Comparison of ENCODE assay signal across 17 cellular contexts in the genomic region with DNA sequence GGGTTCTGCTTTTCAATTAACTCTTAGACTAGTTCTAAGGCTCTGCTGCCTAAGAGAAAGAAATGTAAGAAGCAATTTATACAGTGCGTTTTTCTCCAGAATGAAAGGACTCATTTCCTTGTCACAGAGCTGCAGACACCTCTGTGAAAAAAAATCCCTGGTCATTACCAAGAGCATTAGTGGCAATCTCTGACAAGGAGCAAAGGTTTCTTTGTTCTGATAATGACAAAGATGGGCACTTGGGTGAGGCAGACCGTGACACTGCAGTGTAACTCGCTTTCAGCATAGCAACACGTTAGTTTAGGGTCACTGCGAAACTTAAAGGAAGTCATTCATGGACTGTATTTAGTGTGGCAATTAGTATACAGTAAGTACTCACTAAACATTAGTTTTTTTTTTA.
DNase-seq lines count a peak whose midpoint lies in the region; ATAC-seq and TF ChIP-seq lines count a peak whose summit lies in the region.
"Had no signal": no experiment of that assay in that cellular context is flagged by ENCODE, and none has a peak within 500 bp of the region (broad histone marks: within the 10 kb centered on the region; RNA-seq: fewer than 3 reads in every experiment).

No MANE protein-coding gene starts in this region.

- H3K36me3 ChIP-seq in GM23338 (ENCODE audit: insufficient read depth) (no peaks in the 10 kb centered on the region), mesendoderm (ENCODE audit: control insufficient read depth, insufficient read depth, low read length) (no peaks in the 10 kb centered on the region), GM23248 (ENCODE audit: low read depth) (no peaks in the 10 kb centered on the region)
- H3K36me3 ChIP-seq: Peyer's patch had no signal

- H4K5ac ChIP-seq in mesendoderm (ENCODE audit: low read length) = no peak overlapping the region

- H3K56ac ChIP-seq in mesendoderm (ENCODE audit: low read length) = no peak overlapping the region

- H3K27me3 ChIP-seq in GM23338 (ENCODE audit: insufficient read depth) (no peaks in the 10 kb centered on the region), mesendoderm (ENCODE audit: insufficient read depth, low read length, poor library complexity) (no peaks in the 10 kb centered on the region), GM23248 (replicated peaks; ENCODE audit: insufficient read depth) (no peaks in the 10 kb centered on the region)
- H3K27me3 ChIP-seq: Peyer's patch had no signal

- H3K27me3 Mint-ChIP-seq in GM23338 (ENCODE audit: insufficient read depth, low read depth, poor library complexity) (no peaks in the 10 kb centered on the region), MCF 10A (ENCODE audit: insufficient read depth, unreplicated experiment) (no peaks in the 10 kb centered on the region)
- H3K27me3 Mint-ChIP-seq: B cell; CD4-positive, alpha-beta T cell had no signal

- TF ChIP-seq CTCF in GM23338 (conservative IDR thresholded peaks at IDR 0.05; ENCODE audit: low read depth in 2 of 2) (no peak), MCF 10A (IDR thresholded peaks at IDR 0.05; ENCODE audit: unreplicated experiment) (no peak)

- intact Hi-C loops in MCF 10A (cut with micrococcal nuclease) = no loop called here

- no peaks in the 10 kb centered on the region for H3K9me3 ChIP-seq in GM23248 (ENCODE audit: low read depth)
- H3K9me3 ChIP-seq: Peyer's patch, SK-N-SH had no signal

- H2AK5ac ChIP-seq in mesendoderm (ENCODE audit: low read length) = no peak overlapping the region

- no peak overlapping the region for H3K9ac ChIP-seq in mesendoderm (ENCODE audit: low read length)
- no peak overlapping the region for H3K9ac ChIP-seq in GM23248
- H3K9ac ChIP-seq: SK-N-SH had no signal

- H3K4me2 ChIP-seq in GM23338 = no peak overlapping the region
- no peak overlapping the region for H3K4me2 ChIP-seq in mesendoderm (ENCODE audit: low read length)
- H3K4me2 ChIP-seq in GM23248 (ENCODE audit: unreplicated experiment) = no peak overlapping the region
- H3K4me2 ChIP-seq: SK-N-SH had no signal

- H3K4me3 Mint-ChIP-seq in GM23338 (no peak overlapping the region), MCF 10A (ENCODE audit: unreplicated experiment) (no peak overlapping the region)
- H3K4me3 Mint-ChIP-seq: B cell; CD4-positive, alpha-beta T cell had no signal

- no CpG with 5 or more reads among the region's 5 CpGs for WGBS in mesendoderm (ENCODE audit: extremely low coverage, insufficient coverage, low lambda C conversion rate)
- 35% methylated on average over 5 of the region's 5 CpGs for WGBS in GM23248 (ENCODE audit: low coverage in 1 of 2, low lambda C conversion rate in 2 of 2, missing lambda C conversion rate in 2 of 2), 2 experiments

- CTCF ChIA-PET in MCF 10A (lab: Yijun Ruan, JAX) = interaction anchor here (0.8 kb wide), 1 partner anchor 9 kb away, joined by 5 read pairs; no protein-coding TSS in a partner anchor

- no peak overlapping the region for H3K27ac Mint-ChIP-seq in GM23338
- no peak overlapping the region for H3K27ac Mint-ChIP-seq in MCF 10A (ENCODE audit: low read depth, unreplicated experiment)
- H3K27ac Mint-ChIP-seq: B cell; CD4-positive, alpha-beta T cell had no signal

- no peak overlapping the region for H4K8ac ChIP-seq in mesendoderm (ENCODE audit: low read depth, low read length)

- H3K79me2 ChIP-seq in GM23338 (replicated peaks; ENCODE audit: insufficient read depth) = no peaks in the 10 kb centered on the region
- H3K79me2 ChIP-seq in mesendoderm (ENCODE audit: control insufficient read depth, insufficient read depth, low read length) = no peaks in the 10 kb centered on the region
- H3K79me2 ChIP-seq in GM23248 (ENCODE audit: insufficient read depth) = no peaks in the 10 kb centered on the region

- no peak overlapping the region for H2BK120ac ChIP-seq in mesendoderm (ENCODE audit: low read depth, low read length)

- H3K4me3 ChIP-seq in GM23338 (no peak overlapping the region), mesendoderm (ENCODE audit: low read length) (no peak overlapping the region), GM23248 (no peak overlapping the region)
- H3K4me3 ChIP-seq: Peyer's patch had no signal

- no peak for ATAC-seq in GM23338
- no peak for ATAC-seq in GM19395 (IDR thresholded peaks at IDR 0.05; ENCODE audit: unreplicated experiment)

- DNase-seq in GM23338 (ENCODE audit: low spot score) (no peak), NCI-H1436 (lab: John Stamatoyannopoulos, UW) (peak; percentile 67), NCI-H69 (lab: John Stamatoyannopoulos, UW) (peak; percentile 99), mesendoderm (peak; percentile 6), MCF 10A (ENCODE audit: unreplicated experiment) (no peak), GM23248 (no peak)
- DNase-seq: Calu3; CD4-positive, alpha-beta T cell; H7; MM.1S; NCI-H1694 treated with DMSO at 0.1 percent for 48 hours; NCI-H526 treated with DMSO at 0.1 percent for 48 hours; Peyer's patch; Right ventricle myocardium superior; SK-N-SH had no signal

- no peak overlapping the region for H3K4ac ChIP-seq in mesendoderm (ENCODE audit: low read depth, low read length)

- no peaks in the 10 kb centered on the region for H3K9me3 Mint-ChIP-seq in GM23338
- no peaks in the 10 kb centered on the region for H3K9me3 Mint-ChIP-seq in MCF 10A (ENCODE audit: unreplicated experiment)

- H3K36me3 Mint-ChIP-seq in GM23338 (ENCODE audit: low read depth) = no peaks in the 10 kb centered on the region
- no peaks in the 10 kb centered on the region for H3K36me3 Mint-ChIP-seq in MCF 10A (ENCODE audit: insufficient read depth, unreplicated experiment)

- H3K4me1 Mint-ChIP-seq in GM23338 = no peaks in the 10 kb centered on the region
- no peaks in the 10 kb centered on the region for H3K4me1 Mint-ChIP-seq in MCF 10A (ENCODE audit: insufficient read depth, unreplicated experiment)
- H3K4me1 Mint-ChIP-seq: B cell had no signal

- H3K23ac ChIP-seq in mesendoderm (ENCODE audit: low read length) = no peak overlapping the region

- no peak overlapping the region for H3K27ac ChIP-seq in GM23338 (ENCODE audit: low read depth)
- no peak overlapping the region for H3K27ac ChIP-seq in mesendoderm (ENCODE audit: low read depth, low read length)
- H3K27ac ChIP-seq in GM23248 = no peak overlapping the region
- H3K27ac ChIP-seq: Peyer's patch had no signal

- H3F3A ChIP-seq in GM23338 (replicated peaks; ENCODE audit: low read depth) = no peaks in the 10 kb centered on the region
- H3F3A ChIP-seq in GM23248 (ENCODE audit: insufficient read depth) = no peaks in the 10 kb centered on the region

- H3K4me1 ChIP-seq in GM23338 (ENCODE audit: insufficient read depth) = no peaks in the 10 kb centered on the region
- H3K4me1 ChIP-seq in mesendoderm (ENCODE audit: control insufficient read depth, low read depth, low read length) = no peaks in the 10 kb centered on the region
- no peaks in the 10 kb centered on the region for H3K4me1 ChIP-seq in GM23248 (ENCODE audit: insufficient read depth)
- H3K4me1 ChIP-seq: Peyer's patch had no signal

- no peak overlapping the region for H2BK5ac ChIP-seq in mesendoderm (ENCODE audit: low read length)

- in situ Hi-C loops in GM23248 (cut with MboI) = no loop called here

- H3K9me2 ChIP-seq in GM23338 (ENCODE audit: insufficient read depth) (no peaks in the 10 kb centered on the region), GM23248 (ENCODE audit: insufficient read depth) (no peaks in the 10 kb centered on the region)
- H3K9me2 ChIP-seq: SK-N-SH had no signal

- no peaks in the 10 kb centered on the region for H4K20me1 ChIP-seq in GM23338 (replicated peaks; ENCODE audit: insufficient read depth)
- H4K20me1 ChIP-seq in GM23248 (ENCODE audit: insufficient read depth) = no peaks in the 10 kb centered on the region

- H2AFZ ChIP-seq in GM23338 (peak overlapping the region; percentile 52; the same call in 1 of the 2 replicates), GM23248 (no peak overlapping the region)

- H3K79me1 ChIP-seq in mesendoderm (ENCODE audit: low read length) = no peaks in the 10 kb centered on the region

- peak overlapping the region; percentile 28 for H3K18ac ChIP-seq in mesendoderm (ENCODE audit: low read length)

- POLR2A ChIA-PET in MCF 10A (lab: Yijun Ruan, JAX) = no interaction called here

- no TSS peak for BruUV-seq in MCF 10A (replicated peaks; lab: Mats Ljungman, UMichigan)

- no peak overlapping the region for H2BK15ac ChIP-seq in mesendoderm (replicated peaks; ENCODE audit: low read depth)

TF ChIP-seq in GM23338, 12 proteins besides CTCF, POLR2A, EP300 and RAD21 (continues in another document):
- TF ChIP-seq POLR2AphosphoS5 (IDR thresholded peaks at IDR 0.05; ENCODE audit: low read depth) = no peak

Comparison
In these comparisons a context has a peak if more than half of its experiments do, and no peak if none do; other contexts are left out.
1. DNase-seq: peak in NCI-H1436 (single experiment), NCI-H69 (single experiment) and mesendoderm (single experiment); none in GM23338 (single experiment), MCF 10A (single experiment) and GM23248 (single experiment).